ENCODE assay signal across 8 cellular contexts in genomic region chrX:2690856-2691542, GRCh38. TPM values are rescaled to one million over a fixed set of nuclear protein-coding genes. Genes with fewer than 3 reads are reported as not detected.
DNase-seq lines count a peak whose midpoint lies in the region; ATAC-seq, FAIRE-seq and TF ChIP-seq lines count a peak whose summit lies in the region.

CD99 (plus strand) TSS chrX:2691295; CDS start chrX:2691361, 66 bp downstream.

- DNase-seq in BJ (ENCODE audit: low read depth) (no peak), HTR-8/SVneo (ENCODE audit: insufficient read length, low spot score) (peak; percentile 81), erythroblast (lab: John Stamatoyannopoulos, UW) (no peak), SHP77 (lab: John Stamatoyannopoulos, UW) (no peak)
- DNase-seq in activated CD8-positive, alpha-beta memory T cell treated with anti-CD3 and anti-CD28 coated beads for 4 hours (ENCODE audit: low read depth in 2 of 2) = peak; percentile 83 to 86
- peak; percentile 79 to 94 (median 88) for DNase-seq in naive thymus-derived CD8-positive, alpha-beta T cell

- H3K4me3 Mint-ChIP-seq in naive thymus-derived CD8-positive, alpha-beta T cell = peak within 1 kb of the TSS; percentile 92 to 99 (median 96)
- peak within 1 kb of the TSS; percentile 95 for H3K4me3 Mint-ChIP-seq in stimulated activated naive CD8-positive, alpha-beta T cell treated with anti-CD3 and anti-CD28 coated beads, Interleukin-15, Interleukin-2, amounts not matched to agents 100 ng/mL and 50 ng/mL, for 24 hours

- ATAC-seq in GM19468 (IDR thresholded peaks at IDR 0.05; ENCODE audit: extremely low read depth, unreplicated experiment) = peak; percentile 66
- peak; percentile 87 to 89 for ATAC-seq in naive thymus-derived CD8-positive, alpha-beta T cell

- H3K36me3 ChIP-seq in BJ (ENCODE audit: control insufficient read depth, insufficient read depth, low read length) = no peaks in the 10 kb centered on the region; the same call in 1 of the 2 replicates

- TF ChIP-seq POLR2A in erythroblast (IDR thresholded peaks at IDR 0.05; ENCODE audit: low read length) = peak; percentile 40

- peak within 1 kb of the TSS; percentile 75 to 96 (median 88) for H3K27ac Mint-ChIP-seq in naive thymus-derived CD8-positive, alpha-beta T cell
- H3K27ac Mint-ChIP-seq in stimulated activated naive CD8-positive, alpha-beta T cell treated with anti-CD3 and anti-CD28 coated beads, Interleukin-15, Interleukin-2, amounts not matched to agents 100 ng/mL and 50 ng/mL, for 24 hours = peak within 1 kb of the TSS; percentile 95

- H3K4me1 Mint-ChIP-seq in naive thymus-derived CD8-positive, alpha-beta T cell = peaks cover 37 to 46% (median 41%) of the 10 kb centered on the region in 4 donors
- H3K4me1 Mint-ChIP-seq in stimulated activated naive CD8-positive, alpha-beta T cell treated with anti-CD3 and anti-CD28 coated beads, Interleukin-15, Interleukin-2, amounts not matched to agents 100 ng/mL and 50 ng/mL, for 24 hours (ENCODE audit: low read depth) = peaks cover 35% of the 10 kb centered on the region

- POLR2A ChIA-PET in BJ (lab: Charles Lee) = no interaction called here
- POLR2A ChIA-PET in naive thymus-derived CD8-positive, alpha-beta T cell (lab: Charles Lee) = no interaction called here

- TF ChIP-seq CTCF in BJ (IDR thresholded peaks at IDR 0.05; ENCODE audit: insufficient read depth, low read depth, low read length) = no peak

- no peaks in the 10 kb centered on the region for H3K27me3 Mint-ChIP-seq in naive thymus-derived CD8-positive, alpha-beta T cell
- H3K27me3 Mint-ChIP-seq in stimulated activated naive CD8-positive, alpha-beta T cell treated with anti-CD3 and anti-CD28 coated beads, Interleukin-15, Interleukin-2, amounts not matched to agents 100 ng/mL and 50 ng/mL, for 24 hours = no peaks in the 10 kb centered on the region

- FAIRE-seq in HTR-8/SVneo (lab: Jason Lieb, UNC) = peak; percentile 92

- no peaks in the 10 kb centered on the region for H3K36me3 Mint-ChIP-seq in naive thymus-derived CD8-positive, alpha-beta T cell
- H3K36me3 Mint-ChIP-seq in stimulated activated naive CD8-positive, alpha-beta T cell treated with anti-CD3 and anti-CD28 coated beads, Interleukin-15, Interleukin-2, amounts not matched to agents 100 ng/mL and 50 ng/mL, for 24 hours (ENCODE audit: low read depth) = peaks cover 25% of the 10 kb centered on the region

- peak within 1 kb of the TSS; percentile 93 for H3K4me3 ChIP-seq in BJ (ENCODE audit: low read depth, low read length)

- no peaks in the 10 kb centered on the region for H3K9me3 Mint-ChIP-seq in naive thymus-derived CD8-positive, alpha-beta T cell
- H3K9me3 Mint-ChIP-seq in stimulated activated naive CD8-positive, alpha-beta T cell treated with anti-CD3 and anti-CD28 coated beads, Interleukin-15, Interleukin-2, amounts not matched to agents 100 ng/mL and 50 ng/mL, for 24 hours = no peaks in the 10 kb centered on the region

- H3K27me3 ChIP-seq in BJ (ENCODE audit: control insufficient read depth, insufficient read depth, low read length) = no peaks in the 10 kb centered on the region

- CTCF ChIA-PET in BJ (lab: Yijun Ruan, JAX) = no interaction called here

RNA-seq across cellular contexts. Expression of gene CD99, which starts in this region (rescaled TPM):
- polyA plus RNA-seq in BJ (2011; rRNA removed) = 434 and 479 TPM in 2 replicates
- 106 and 154 TPM in 2 replicates for polyA minus RNA-seq in BJ (2011; rRNA and poly(A)+ RNA removed)
- total RNA-seq in naive thymus-derived CD8-positive, alpha-beta T cell = 100 to 1,000 TPM; 123 to 124 TPM
- 100 to 1,000 TPM; 120 to 218 (median 137) TPM for polyA plus RNA-seq in naive thymus-derived CD8-positive, alpha-beta T cell

Comparison
In these comparisons a context has a peak if more than half of its experiments do, and no peak if none do; other contexts are left out.
1. DNase-seq: peak in HTR-8/SVneo (single experiment), activated CD8-positive, alpha-beta memory T cell treated with anti-CD3 and anti-CD28 coated beads for 4 hours (2 of 2) and naive thymus-derived CD8-positive, alpha-beta T cell (10 of 10); none in BJ (single experiment), erythroblast (0 of 2) and SHP77 (0 of 2).